Comparison of ENCODE assay signal across 20 cellular contexts in genomic region chr2:99139003-99139402, GRCh38. TPM values are rescaled to one million over a fixed set of nuclear protein-coding genes. Genes with fewer than 3 reads are reported as not detected.
"Had no signal": no experiment of that assay in that cellular context is flagged by ENCODE, and none has a peak within 500 bp of the region (broad histone marks: within the 10 kb centered on the region; RNA-seq: fewer than 3 reads in every experiment).

No MANE protein-coding gene starts in this region.

- H3K27me3 Mint-ChIP-seq: memory B cell, T-cell had no signal

- H3K27me3 ChIP-seq: esophagus squamous epithelium, ovary, stomach had no signal

- H3K9me3 ChIP-seq: ovary had no signal

- FAIRE-seq: colon had no signal

- H3K4me3 ChIP-seq: esophagus squamous epithelium, ovary, stomach, thoracic aorta had no signal

- H3K27ac ChIP-seq: esophagus squamous epithelium, ovary, stomach, thoracic aorta had no signal

- H3K36me3 ChIP-seq: ovary, stomach, thoracic aorta had no signal

- DNase-seq: activated CD4-positive, alpha-beta T cell treated with anti-CD3 and anti-CD28 coated beads, Interleukin-2, amount 10 ng/mL, durations not matched to agents 7 days and 5 days; activated CD4-positive, CD25-positive, alpha-beta regulatory T cell; activated gamma-delta T cell; activated T-cell treated with anti-CD3 and anti-CD28 coated beads, Interleukin-2, amount 50 U/mL, for 4 hours; aorta; esophagus squamous epithelium; foreskin fibroblast; head of caudate nucleus; ovary; retina; stimulated activated CD4-positive, alpha-beta T cell treated with anti-CD3 and anti-CD28 coated beads, Interleukin-15, amount 100 ng/mL, for 24 hours; stimulated activated CD4-positive, alpha-beta T cell treated with anti-CD3 and anti-CD28 coated beads, Interleukin-4, amount 100 ng/mL, for 24 hours; stomach; T-cell had no signal

- H3K27ac Mint-ChIP-seq: activated CD4-positive, alpha-beta T cell treated with anti-CD3 and anti-CD28 coated beads, Interleukin-2, amount 10 ng/mL, durations not matched to agents 7 days and 5 days; T-cell had no signal

- ATAC-seq: activated T-cell treated with anti-CD3 and anti-CD28 coated beads, Interleukin-2, amount 50 U/mL, for 4 hours; left lobe of liver; T-cell had no signal

RNA-seq across cellular contexts. Expression of gene C2orf15, which starts 2.5 kb away (rescaled TPM):
- total RNA-seq: cardiac septum, skeletal muscle tissue had no signal
